Comparison of ENCODE assay signal across 11 cellular contexts in genomic region chr2:233065200-233065589, GRCh38. TPM values are rescaled to one million over a fixed set of nuclear protein-coding genes. Genes with fewer than 3 reads are reported as not detected.
"Had no signal": no experiment of that assay in that cellular context is flagged by ENCODE, and none has a peak within 500 bp of the region (broad histone marks: within the 10 kb centered on the region; RNA-seq: fewer than 3 reads in every experiment).

No MANE protein-coding gene starts in this region.

RNA-seq across cellular contexts. Expression of gene NEU2, which starts 32.7 kb away (rescaled TPM):
- total RNA-seq: activated CD4-positive, alpha-beta T cell treated with anti-CD3 and anti-CD28 coated beads for 36 hours; activated naive CD8-positive, alpha-beta T cell treated with anti-CD3 and anti-CD28 coated beads for 36 hours; activated T-helper 1 cell treated with anti-CD3 and anti-CD28 coated beads, Interleukin-12 subunit alpha, Interleukin-12 subunit beta, Interleukin-2, Interleukin-4 antibody, amounts not matched to agents 30 ng/mL and 10 ng/mL and 1 ng/mL, durations not matched to agents 14 hours and 24 hours and 36 hours; cardiac muscle cell; gastrocnemius medialis; kidney; left lung; mononuclear cell; sciatic nerve; T-helper 2 cell treated with Interferon-gamma antibody and Interleukin-4, amounts not matched to agents 100 ng/mL and 5 ng/mL, for 36 hours had no signal
- polyA plus RNA-seq: cardiac muscle cell, esophagus had no signal

RNA-seq across cellular contexts. Expression of gene NGEF, which starts 52.1 kb away (rescaled TPM):
- total RNA-seq: activated naive CD8-positive, alpha-beta T cell treated with anti-CD3 and anti-CD28 coated beads for 36 hours; T-helper 2 cell treated with Interferon-gamma antibody and Interleukin-4, amounts not matched to agents 100 ng/mL and 5 ng/mL, for 36 hours had no signal
